Comparison of ENCODE assay signal across 24 cellular contexts in genomic region chr2:51247252-51247651, GRCh38.
DNase-seq lines count a peak whose midpoint lies in the region; ATAC-seq and TF ChIP-seq lines count a peak whose summit lies in the region.
"Had no signal": no experiment of that assay in that cellular context is flagged by ENCODE, and none has a peak within 500 bp of the region (broad histone marks: within the 10 kb centered on the region; RNA-seq: fewer than 3 reads in every experiment).

No MANE protein-coding gene starts in this region.

- H3K9me2 ChIP-seq in Loucy (replicated peaks; ENCODE audit: low read depth, low read length) = no peaks in the 10 kb centered on the region
- no peaks in the 10 kb centered on the region for H3K9me2 ChIP-seq in SU-DHL-6 (replicated peaks; ENCODE audit: insufficient read depth, low read length)

- H3K9me3 ChIP-seq in Loucy (ENCODE audit: insufficient read depth, low read depth, low read length) = no peaks in the 10 kb centered on the region
- H3K9me3 ChIP-seq in SU-DHL-6 (ENCODE audit: insufficient read depth, low read length) = no peaks in the 10 kb centered on the region
- H3K9me3 ChIP-seq: adrenal gland, testis had no signal

- H3K56ac ChIP-seq in mesendoderm (ENCODE audit: low read length) = no peak overlapping the region

- TF ChIP-seq CTCF in Loucy (conservative IDR thresholded peaks at IDR 0.05; ENCODE audit: low read length) (peak; percentile 42), SU-DHL-6 (IDR thresholded peaks at IDR 0.05; ENCODE audit: insufficient read depth, low read length, poor library complexity, severe bottlenecking) (no peak)

- H3K4me3 ChIP-seq in Loucy (ENCODE audit: low read length, poor library complexity, severe bottlenecking) (no peak overlapping the region), SU-DHL-6 (ENCODE audit: insufficient read depth, low read length, poor library complexity, severe bottlenecking) (no peak overlapping the region), mesendoderm (ENCODE audit: low read length) (no peak overlapping the region)
- H3K4me3 ChIP-seq: adrenal gland, testis had no signal

- H3K4ac ChIP-seq in mesendoderm (ENCODE audit: low read depth, low read length) = no peak overlapping the region

- no peak overlapping the region for H3K4me2 ChIP-seq in Loucy (ENCODE audit: low read depth, low read length, poor library complexity, severe bottlenecking)
- no peak overlapping the region for H3K4me2 ChIP-seq in SU-DHL-6 (ENCODE audit: low read depth, low read length, poor library complexity, severe bottlenecking)
- no peak overlapping the region for H3K4me2 ChIP-seq in mesendoderm (ENCODE audit: low read length)

- H2AFZ ChIP-seq in Loucy (ENCODE audit: low read length) (no peak overlapping the region), SU-DHL-6 (ENCODE audit: low read depth, low read length, severe bottlenecking) (peak overlapping the region; percentile 10)

- no peak overlapping the region for H2BK15ac ChIP-seq in mesendoderm (replicated peaks; ENCODE audit: low read depth)

- H3K36me3 ChIP-seq in Loucy (ENCODE audit: insufficient read depth, low read length) = no peaks in the 10 kb centered on the region
- H3K36me3 ChIP-seq in SU-DHL-6 (ENCODE audit: low read length) = no peaks in the 10 kb centered on the region
- no peaks in the 10 kb centered on the region for H3K36me3 ChIP-seq in mesendoderm (ENCODE audit: control insufficient read depth, insufficient read depth, low read length)
- H3K36me3 ChIP-seq: adrenal gland had no signal

- H3K27me3 ChIP-seq in Loucy (ENCODE audit: insufficient read depth, low read length, poor library complexity, severe bottlenecking) (no peaks in the 10 kb centered on the region), SU-DHL-6 (ENCODE audit: low read length) (no peaks in the 10 kb centered on the region), mesendoderm (ENCODE audit: insufficient read depth, low read length, poor library complexity) (no peaks in the 10 kb centered on the region)
- H3K27me3 ChIP-seq: adrenal gland, testis had no signal

- H2AK5ac ChIP-seq in mesendoderm (ENCODE audit: low read length) = no peak overlapping the region

- WGBS in mesendoderm (ENCODE audit: extremely low coverage, insufficient coverage, low lambda C conversion rate) = no CpG with 5 or more reads among the region's 6 CpGs

- H3K79me2 ChIP-seq in Loucy (ENCODE audit: insufficient read depth, low read length) (no peaks in the 10 kb centered on the region), SU-DHL-6 (ENCODE audit: insufficient read depth, low read length) (no peaks in the 10 kb centered on the region), mesendoderm (ENCODE audit: control insufficient read depth, insufficient read depth, low read length) (no peaks in the 10 kb centered on the region)

- H3K27ac ChIP-seq in SU-DHL-6 (ENCODE audit: low read depth, low read length) = no peak overlapping the region
- no peak overlapping the region for H3K27ac ChIP-seq in mesendoderm (ENCODE audit: low read depth, low read length)
- H3K27ac ChIP-seq: adrenal gland, HL-60, testis had no signal

- ATAC-seq in GM18868 (IDR thresholded peaks at IDR 0.05; ENCODE audit: unreplicated experiment) = peak; percentile 39
- ATAC-seq: HepG2; naive thymus-derived CD4-positive, alpha-beta T cell had no signal

- H3K79me1 ChIP-seq in mesendoderm (ENCODE audit: low read length) = no peaks in the 10 kb centered on the region

- no peak overlapping the region for H3K18ac ChIP-seq in mesendoderm (ENCODE audit: low read length)

- no peak overlapping the region for H2BK120ac ChIP-seq in mesendoderm (ENCODE audit: low read depth, low read length)

- no peak overlapping the region for H4K5ac ChIP-seq in mesendoderm (ENCODE audit: low read length)

- no peak overlapping the region for H2BK5ac ChIP-seq in mesendoderm (ENCODE audit: low read length)

- H3K9ac ChIP-seq in Loucy (ENCODE audit: low read depth, low read length, poor library complexity, severe bottlenecking) = no peak overlapping the region
- H3K9ac ChIP-seq in SU-DHL-6 (ENCODE audit: low read length) = no peak overlapping the region
- no peak overlapping the region for H3K9ac ChIP-seq in mesendoderm (ENCODE audit: low read length)

- H3F3A ChIP-seq in Loucy (ENCODE audit: low read depth) = no peaks in the 10 kb centered on the region
- H3F3A ChIP-seq in SU-DHL-6 (ENCODE audit: insufficient read depth) = no peaks in the 10 kb centered on the region

- H4K20me1 ChIP-seq in Loucy (ENCODE audit: insufficient read depth, low read length, poor library complexity, severe bottlenecking) = no peaks in the 10 kb centered on the region
- no peaks in the 10 kb centered on the region for H4K20me1 ChIP-seq in SU-DHL-6 (ENCODE audit: low read depth, low read length)

- no peak overlapping the region for H4K8ac ChIP-seq in mesendoderm (ENCODE audit: low read depth, low read length)

- no peak overlapping the region for H3K23ac ChIP-seq in mesendoderm (ENCODE audit: low read length)

- peak; percentile 47 for DNase-seq in mesendoderm
- no peak for DNase-seq in MV-4-11 (lab: John Stamatoyannopoulos, UW)
- DNase-seq in activated T-cell treated with anti-CD3 and anti-CD28 coated beads, Interleukin-2, amount 50 U/mL, for 48 hours = no peak
- DNase-seq in RKO (ENCODE audit: low spot score) = no peak
- DNase-seq: activated CD4-positive, alpha-beta T cell treated with anti-CD3 and anti-CD28 coated beads for 4 hours; activated naive CD4-positive, alpha-beta T cell treated with Interleukin-2 at 50 U/mL for 16 hours; activated T-cell treated with anti-CD3 and anti-CD28 coated beads, Interleukin-2, amount 50 U/mL, for 24 hours; adrenal gland; CD4-positive, alpha-beta memory T cell; islet precursor cell; midbrain; naive thymus-derived CD4-positive, alpha-beta T cell; NCI-H1105; NCI-H187 treated with DMSO at 0.1 percent for 48 hours; NCI-H2227 treated with DMSO at 0.1 percent for 48 hours; NCI-H526 treated with DMSO at 0.1 percent for 48 hours; nucleus accumbens; stimulated activated naive CD4-positive, alpha-beta T cell treated with Interleukin-2 at 50 U/mL for 16 hours; testis had no signal

- H3K4me1 ChIP-seq in Loucy (ENCODE audit: insufficient read depth, low read length, poor library complexity, severe bottlenecking) (no peaks in the 10 kb centered on the region), mesendoderm (ENCODE audit: control insufficient read depth, low read depth, low read length) (no peaks in the 10 kb centered on the region)
- H3K4me1 ChIP-seq: adrenal gland, testis had no signal
